ENCODE assay signal across 10 cellular contexts in the genomic region with DNA sequence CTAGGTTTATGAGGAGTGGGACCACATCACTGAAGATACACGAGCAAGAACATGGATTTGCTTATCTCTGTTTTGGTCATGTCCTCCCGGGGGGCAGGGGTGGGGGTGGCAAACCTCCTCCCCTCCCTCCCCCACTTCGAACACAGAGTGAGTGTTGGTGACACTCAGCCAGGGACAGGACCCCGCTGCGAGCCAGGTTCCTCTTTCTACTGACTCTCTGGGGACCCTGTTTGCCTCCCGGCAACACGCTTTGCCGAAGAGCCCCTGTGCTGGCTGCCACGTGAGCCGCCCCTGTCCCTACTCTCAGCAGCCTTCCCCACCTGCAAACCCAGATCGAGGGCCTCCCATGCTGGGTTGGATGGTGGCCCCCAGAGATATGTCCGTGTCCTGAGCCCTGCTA. TPM values are rescaled to one million over a fixed set of nuclear protein-coding genes. Genes with fewer than 3 reads are reported as not detected.
DNase-seq lines count a peak whose midpoint lies in the region; ATAC-seq, FAIRE-seq and TF ChIP-seq lines count a peak whose summit lies in the region.
"Had no signal": no experiment of that assay in that cellular context is flagged by ENCODE, and none has a peak within 500 bp of the region (broad histone marks: within the 10 kb centered on the region; RNA-seq: fewer than 3 reads in every experiment).

No MANE protein-coding gene starts in this region.

- BruUV-seq in K562 (replicated peaks; lab: Mats Ljungman, UMichigan) (no TSS peak), Calu3 (replicated peaks; lab: Mats Ljungman, UMichigan) (no TSS peak)

- CTCF ChIA-PET in GM10248 (lab: Yijun Ruan, JAX) (no interaction called here), K562 (lab: Yijun Ruan, JAX; ENCODE audit: low intra/inter-chr PET ratio) (no interaction called here), Calu3 (lab: Charles Lee) (no interaction called here)

- H3K4me1 Mint-ChIP-seq in Calu3 (ENCODE audit: low read depth, unreplicated experiment), result no peaks in the 10 kb centered on the region

- H3K9ac ChIP-seq in K562 (ENCODE audit: insufficient read depth in 1 of 2, low read depth in 2 of 2, low read length in 2 of 2), result peak overlapping the region in 1 of 2 experiments; percentile 63; a peak in 2 of 4 replicates

- TF ChIP-seq CTCF in GM10248 (IDR thresholded peaks at IDR 0.05; ENCODE audit: control extremely low read depth, extremely low read depth, low read depth, missing control alignments), result no peak
- TF ChIP-seq CTCF in K562 (IDR thresholded peaks at IDR 0.05 in 2 of 3, conservative IDR thresholded peaks at IDR 0.05 in 1 of 3; ENCODE audit: insufficient read depth in 2 of 3, low read depth in 1 of 3, low read length in 3 of 3), result no peak
- no peak for TF ChIP-seq CTCF in Calu3 (IDR thresholded peaks at IDR 0.05; ENCODE audit: unreplicated experiment)
- no peak for TF ChIP-seq CTCF in sigmoid colon (IDR thresholded peaks at IDR 0.05)

- no peak for TF ChIP-seq POLR2A in K562 (conservative IDR thresholded peaks at IDR 0.05)
- no peak for TF ChIP-seq POLR2A in sigmoid colon (IDR thresholded peaks at IDR 0.05)

- DNase-seq in GM10248 (ENCODE audit: extremely low spot score) (peak; percentile 77), K562 (ENCODE audit: extremely low read depth in 1 of 4, low spot score in 3 of 4) (peak in 2 of 4 experiments; percentile 10 to 27), DMS153 (lab: John Stamatoyannopoulos, UW) (no peak), Calu3 (no peak), sigmoid colon (no peak), NCI-H1930 (lab: John Stamatoyannopoulos, UW) (no peak)
- DNase-seq: activated effector memory CD4-positive, alpha-beta T cell treated with anti-CD3 and anti-CD28 coated beads, Interleukin-2, amount 50 U/mL, for 16 hours; NCI-H524 treated with DMSO at 0.1 percent for 48 hours had no signal

- no peaks in the 10 kb centered on the region for H4K20me1 ChIP-seq in K562 (replicated peaks; ENCODE audit: control insufficient read depth, insufficient read depth, low read length)

- no peaks in the 10 kb centered on the region for H3K9me1 ChIP-seq in K562 (ENCODE audit: control insufficient read depth, insufficient read depth, low read length)

- H3K27ac ChIP-seq in K562 (ENCODE audit: extremely low read depth, low read depth, low read length) (peak overlapping the region; percentile 43; the same call in 1 of the 3 replicates), sigmoid colon (no peak overlapping the region)

- in situ Hi-C loops in K562 (cut with MboI), result no loop called here

- H3K27me3 Mint-ChIP-seq in Calu3 (ENCODE audit: unreplicated experiment), result no peaks in the 10 kb centered on the region

- H3K4me3 Mint-ChIP-seq in Calu3 (ENCODE audit: low read depth, unreplicated experiment), result no peak overlapping the region

- WGBS in K562 (ENCODE audit: insufficient coverage, low coverage, missing lambda C conversion rate), result 6% methylated on average over 3 of the region's 12 CpGs
- 44 to 68% methylated on average over 12 of the region's 12 CpGs for WGBS in sigmoid colon, 2 donors

- H3K4me2 ChIP-seq in K562 (ENCODE audit: insufficient read depth, low read length), result peak overlapping the region; percentile 9; the same call in 1 of the 2 replicates

- H2AFZ ChIP-seq in K562 (ENCODE audit: low read depth, low read length), result peak overlapping the region; percentile 57

- H3K9me3 ChIP-seq in K562 (replicated peaks; ENCODE audit: control insufficient read depth, insufficient read depth, low read depth, low read length) (no peaks in the 10 kb centered on the region), sigmoid colon (no peaks in the 10 kb centered on the region)

- TF ChIP-seq EP300 in K562 (IDR thresholded peaks at IDR 0.05; ENCODE audit: low read length) (no peak; the same call in 1 of the 2 replicates), sigmoid colon (IDR thresholded peaks at IDR 0.05) (no peak)

- H3K36me3 ChIP-seq in K562 (ENCODE audit: control insufficient read depth, insufficient read depth, low read length), result no peaks in the 10 kb centered on the region
- H3K36me3 ChIP-seq in sigmoid colon, result no peaks in the 10 kb centered on the region

- H3K79me2 ChIP-seq in K562 (ENCODE audit: control insufficient read depth, insufficient read depth, low read length), result no peaks in the 10 kb centered on the region

- no peaks in the 10 kb centered on the region for H3K9me3 Mint-ChIP-seq in Calu3 (ENCODE audit: low read depth, unreplicated experiment)

- POLR2A ChIA-PET in GM10248 (lab: Yijun Ruan, JAX) (no interaction called here), K562 (lab: Yijun Ruan, JAX) (no interaction called here)

- intact Hi-C loops in K562 (cut with micrococcal nuclease), result no loop called here
- intact Hi-C loops in Calu3 (cut with micrococcal nuclease; ENCODE audit: unreplicated experiment), result no loop called here
- intact Hi-C loops in sigmoid colon (cut with DNase I), result no loop called here

- H3K36me3 Mint-ChIP-seq in Calu3 (ENCODE audit: insufficient read depth, unreplicated experiment), result no peaks in the 10 kb centered on the region

- no peak overlapping the region for H3K27ac Mint-ChIP-seq in Calu3 (ENCODE audit: unreplicated experiment)

- H3K4me1 ChIP-seq in K562 (replicated peaks in 1 of 2; ENCODE audit: control insufficient read depth in 2 of 2, insufficient read depth in 2 of 2, low read length in 2 of 2) (peaks cover 6 to 20% of the 10 kb centered on the region in 2 experiments), sigmoid colon (no peaks in the 10 kb centered on the region)

- peak; percentile 43 for ATAC-seq in GM19328 (IDR thresholded peaks at IDR 0.05; ENCODE audit: unreplicated experiment)
- peak; percentile 34 for ATAC-seq in HG03280 (IDR thresholded peaks at IDR 0.05; ENCODE audit: unreplicated experiment)
- ATAC-seq in K562, result peak; percentile 63

- no peak for FAIRE-seq in K562 (lab: Jason Lieb, UNC)

- H3K4me3 ChIP-seq in K562, result no peak overlapping the region
- H3K4me3 ChIP-seq in sigmoid colon, result no peak overlapping the region

- TF ChIP-seq RAD21 in K562 (CRISPR knock-in tag; conservative IDR thresholded peaks at IDR 0.05 in 1 of 2, IDR thresholded peaks at IDR 0.05 in 1 of 2), result no peak

- H3K27me3 ChIP-seq in K562 (ENCODE audit: control insufficient read depth in 2 of 2, insufficient read depth in 2 of 2, low read length in 2 of 2), result no peaks in the 10 kb centered on the region
- no peaks in the 10 kb centered on the region for H3K27me3 ChIP-seq in sigmoid colon

TF ChIP-seq in K562, 482 proteins besides CTCF, POLR2A, EP300 and RAD21 (continues in another document):
- TF ChIP-seq ZNF143 (CRISPR knock-in tag; IDR thresholded peaks at IDR 0.05), result no peak
- TF ChIP-seq BRD4 (IDR thresholded peaks at IDR 0.05), result peak; percentile 17; the same call in 1 of the 2 replicates
- TF ChIP-seq RBM34 (IDR thresholded peaks at IDR 0.05; ENCODE audit: borderline replicate concordance, insufficient read depth, low read length), result no peak
- 0 out of 2 replicates have a peak, but pooled peaks have one; percentile 2 for TF ChIP-seq JUND (IDR thresholded peaks at IDR 0.05; ENCODE audit: borderline replicate concordance, low read depth, low read length)
- TF ChIP-seq JUND (tag; IDR thresholded peaks at IDR 0.05; ENCODE audit: borderline replicate concordance, low read depth, low read length), result no peak
- peak; percentile 22; the same call in 1 of the 2 replicates for TF ChIP-seq ATF7 (IDR thresholded peaks at IDR 0.05)

RNA-seq across cellular contexts. Expression of a gene that starts 34.7 kb away (rescaled TPM):
- total RNA-seq in K562 (2011; cell fraction: chromatin; rRNA removed; ENCODE audit: low replicate concordance), result 0.12 TPM in 1 of 2 replicates, not detected in the other
- 0.50 TPM in 1 of 2 replicates, not detected in the other for total RNA-seq in K562 (2011; cell fraction: nucleolus; rRNA removed)
- total RNA-seq in K562 (2011; cell fraction: nucleoplasm; rRNA removed), result not detected in 2 replicates
- total RNA-seq in K562 (2014; rRNA removed), result 0.08 and 0.09 TPM in 2 replicates
- total RNA-seq in K562 (2014; rRNA removed; fragmentation: Illumina TruSeq; extraction: Trizol), result 0.03 and 0.04 TPM in 2 replicates
- total RNA-seq in K562 (2015; rRNA removed; fragmentation: Illumina TruSeq; extraction: Trizol), result 0.57 and 0.69 TPM in 2 replicates
- total RNA-seq in K562 (2021), result 0.31 and 0.72 TPM in 2 replicates
- not detected in 2 replicates for polyA plus RNA-seq in K562 (2011; rRNA removed)
- 0.03 and 0.06 TPM in 2 replicates for polyA plus RNA-seq in K562 (2011; cell fraction: cytosol; rRNA removed)
- 0.06 TPM in 1 of 2 replicates, not detected in the other for polyA plus RNA-seq in K562 (2011; cell fraction: nucleus; rRNA removed)
- 0.65 and 4.6 TPM in 2 replicates for polyA plus RNA-seq in K562 (2012)
- polyA plus RNA-seq in K562 (2014; fragmentation: Illumina TruSeq; extraction: Trizol), result 0.07 and 0.14 TPM in 2 replicates
- not detected for polyA plus RNA-seq in K562 (2014; fragmentation: Nextera tagmentation; extraction: Ambion mirVana)
- polyA plus RNA-seq in K562 (2014; rRNA removed), result 0.04 and 0.07 TPM in 2 replicates
- not detected in 2 replicates for polyA minus RNA-seq in K562 (2011; rRNA and poly(A)+ RNA removed)
- not detected in 2 replicates for polyA minus RNA-seq in K562 (2011; cell fraction: cytosol; rRNA and poly(A)+ RNA removed)
- polyA minus RNA-seq in K562 (2011; cell fraction: nucleus; rRNA and poly(A)+ RNA removed), result not detected in 2 replicates
- 0.07 TPM in 1 of 2 replicates, not detected in the other for total RNA-seq in Calu3 (2022)
- 1 to 10 TPM in 1 of 4 donors, under 1 TPM in 3; 0.28 to 1.8 (median 0.75) TPM for total RNA-seq in sigmoid colon
- 10 to 100 TPM in 1 of 3 donors, under 1 TPM in 1, not detected in 1; 0.92 to 15.0 TPM for polyA plus RNA-seq in sigmoid colon

RNA-seq across cellular contexts. Expression of a gene that starts 49.5 kb away (rescaled TPM):
- 21.1 and 30.0 TPM in 2 replicates for total RNA-seq in K562 (2011; cell fraction: chromatin; rRNA removed; ENCODE audit: low replicate concordance)
- total RNA-seq in K562 (2011; cell fraction: nucleolus; rRNA removed), result 19.0 and 21.1 TPM in 2 replicates
- 16.6 and 25.3 TPM in 2 replicates for total RNA-seq in K562 (2011; cell fraction: nucleoplasm; rRNA removed)
- total RNA-seq in K562 (2014; rRNA removed) (11.8 and 12.2 TPM in 2 replicates), K562 (2014; rRNA removed; fragmentation: Illumina TruSeq; extraction: Trizol) (3.9 and 4.4 TPM in 2 replicates), K562 (2015; rRNA removed; fragmentation: Illumina TruSeq; extraction: Trizol) (7.1 and 8.2 TPM in 2 replicates), K562 (2021) (18.0 and 20.6 TPM in 2 replicates), Calu3 (2022) (14.4 and 18.0 TPM in 2 replicates), sigmoid colon (10 to 100 TPM; 20.8 to 30.6 (median 29.3) TPM)
- polyA plus RNA-seq in K562 (2011; rRNA removed) (7.8 and 13.9 TPM in 2 replicates), K562 (2014; fragmentation: Illumina TruSeq; extraction: Trizol) (7.6 and 11.9 TPM in 2 replicates), K562 (2014; fragmentation: Nextera tagmentation; extraction: Ambion mirVana) (1 to 10 TPM in 1 of 2 experiments, under 1 TPM in 1; 0.56 to 1.2 TPM), K562 (2014; rRNA removed) (17.1 and 20.3 TPM in 2 replicates), sigmoid colon (10 to 100 TPM; 11.8 to 24.0 (median 21.0) TPM)
- polyA plus RNA-seq in K562 (2011; cell fraction: cytosol; rRNA removed), result 11.3 and 16.3 TPM in 2 replicates
- 15.2 and 17.1 TPM in 2 replicates for polyA plus RNA-seq in K562 (2011; cell fraction: nucleus; rRNA removed)
- polyA plus RNA-seq in K562 (2012), result 12.1 and 26.9 TPM in 2 replicates
- polyA minus RNA-seq in K562 (2011; rRNA and poly(A)+ RNA removed), result 5.0 and 5.6 TPM in 2 replicates
- 6.2 and 11.7 TPM in 2 replicates for polyA minus RNA-seq in K562 (2011; cell fraction: cytosol; rRNA and poly(A)+ RNA removed)
- polyA minus RNA-seq in K562 (2011; cell fraction: nucleus; rRNA and poly(A)+ RNA removed), result 5.3 and 7.9 TPM in 2 replicates
